8 cellular contexts compared by ENCODE assay signal in genomic region chr22:39266398-39267030, GRCh38. TPM values are rescaled to one million over a fixed set of nuclear protein-coding genes. Genes with fewer than 3 reads are reported as not detected.
DNase-seq lines count a peak whose midpoint lies in the region; ATAC-seq and TF ChIP-seq lines count a peak whose summit lies in the region.

No MANE protein-coding gene starts in this region.

- no peaks in the 10 kb centered on the region for H3K27me3 ChIP-seq in adrenal gland

- no peaks in the 10 kb centered on the region for H3K9me3 Mint-ChIP-seq in endothelial cell (ENCODE audit: unreplicated experiment)

- no peak for TF ChIP-seq POLR2A in adrenal gland (IDR thresholded peaks at IDR 0.05)

- H3K27ac ChIP-seq in adrenal gland, result peak overlapping the region in 3 of 5 donors; percentile 17 to 38 (median 33)

- intact Hi-C loops in adrenal gland (cut with DNase I), result no loop called here

- 69 to 77% (median 71%) methylated on average over 12 of the region's 12 CpGs for WGBS in adrenal gland, 4 donors

- no peak overlapping the region for H3K4me3 Mint-ChIP-seq in endothelial cell (ENCODE audit: unreplicated experiment)

- ATAC-seq in GM19328 (IDR thresholded peaks at IDR 0.05; ENCODE audit: unreplicated experiment), result peak; percentile 60
- peak; percentile 85 for ATAC-seq in HG03280 (IDR thresholded peaks at IDR 0.05; ENCODE audit: unreplicated experiment)

- H3K27ac Mint-ChIP-seq in endothelial cell (ENCODE audit: unreplicated experiment), result no peak overlapping the region

- no peaks in the 10 kb centered on the region for H3K36me3 Mint-ChIP-seq in endothelial cell (ENCODE audit: low read depth, unreplicated experiment)

- no peaks in the 10 kb centered on the region for H3K36me3 ChIP-seq in adrenal gland (replicated peaks in 1 of 2)

- no peak overlapping the region for H3K4me3 ChIP-seq in AG10803 (ENCODE audit: low read length)
- no peak overlapping the region for H3K4me3 ChIP-seq in adrenal gland

- peaks cover 0 to 4% (median 0%) of the 10 kb centered on the region in 3 donors for H3K9me3 ChIP-seq in adrenal gland (replicated peaks in 1 of 3)

- H3K27me3 Mint-ChIP-seq in endothelial cell (ENCODE audit: unreplicated experiment), result peaks cover 4% of the 10 kb centered on the region

- H3K4me1 Mint-ChIP-seq in endothelial cell (ENCODE audit: unreplicated experiment), result peaks cover 25% of the 10 kb centered on the region

- TF ChIP-seq CTCF in AG10803 (conservative IDR thresholded peaks at IDR 0.05; ENCODE audit: low read length), result no peak
- TF ChIP-seq CTCF in adrenal gland (IDR thresholded peaks at IDR 0.05), result no peak
- TF ChIP-seq CTCF in endothelial cell (IDR thresholded peaks at IDR 0.05; ENCODE audit: unreplicated experiment), result no peak

- DNase-seq in AG10803 (ENCODE audit: low read depth), result peak; percentile 14
- DNase-seq in adrenal gland, result peak in 2 of 7 donors; percentile 61 to 64
- DNase-seq in stimulated activated CD4-positive, alpha-beta T cell treated with anti-CD3 and anti-CD28 coated beads, Interleukin-4, amount 100 ng/mL, for 24 hours, result peak; percentile 27
- no peak for DNase-seq in dedifferentiated amniotic fluid mesenchymal stem cell (ENCODE audit: extremely low spot score)
- no peak for DNase-seq in SHP77 (lab: John Stamatoyannopoulos, UW)
- DNase-seq in endothelial cell (ENCODE audit: low spot score), result no peak

- no peaks in the 10 kb centered on the region for H3K4me1 ChIP-seq in adrenal gland (replicated peaks in 1 of 2)

RNA-seq across cellular contexts. Expression of gene PDGFB, which starts 21.7 kb away (rescaled TPM):
- total RNA-seq in adrenal gland, result 10 to 100 TPM in 1 of 8 donors, 1 to 10 TPM in 7; 2.5 to 10.9 (median 6.8) TPM
- 1 to 10 TPM; 4.0 to 8.7 (median 6.0) TPM for polyA plus RNA-seq in adrenal gland
- 53.4 TPM for total RNA-seq in endothelial cell (ENCODE audit: unreplicated experiment)

RNA-seq across cellular contexts. Expression of gene RPL3, which starts 52.9 kb away (rescaled TPM):
- 1,000 to 10,000 TPM; 1,374 to 2,518 (median 1,954) TPM for total RNA-seq in adrenal gland
- 1,000 to 10,000 TPM; 1,433 to 2,713 (median 2,271) TPM for polyA plus RNA-seq in adrenal gland
- total RNA-seq in endothelial cell (ENCODE audit: unreplicated experiment), result 2,149 TPM

Comparison
In these comparisons a context has a peak if more than half of its experiments do, and no peak if none do; other contexts are left out.
1. DNase-seq: peak in AG10803 (single experiment) and stimulated activated CD4-positive, alpha-beta T cell treated with anti-CD3 and anti-CD28 coated beads, Interleukin-4, amount 100 ng/mL, for 24 hours (single experiment); none in dedifferentiated amniotic fluid mesenchymal stem cell (single experiment), SHP77 (0 of 2) and endothelial cell (single experiment).